ENCODE assay signal across 8 cellular contexts in genomic region chr2:74457549-74458131, GRCh38. TPM values are rescaled to one million over a fixed set of nuclear protein-coding genes. Genes with fewer than 3 reads are reported as not detected.
DNase-seq lines count a peak whose midpoint lies in the region; ATAC-seq and TF ChIP-seq lines count a peak whose summit lies in the region.

No MANE protein-coding gene starts in this region.

- H3K36me3 Mint-ChIP-seq in activated CD8-positive, alpha-beta memory T cell treated with anti-CD3 and anti-CD28 coated beads, Interleukin-2, amount 10 ng/mL, durations not matched to agents 7 days and 5 days: peaks cover 10% of the 10 kb centered on the region
- peaks cover 7% of the 10 kb centered on the region for H3K36me3 Mint-ChIP-seq in endothelial cell (ENCODE audit: low read depth, unreplicated experiment)
- peaks cover 0 to 20% (median 0%) of the 10 kb centered on the region in 3 donors for H3K36me3 Mint-ChIP-seq in naive thymus-derived CD8-positive, alpha-beta T cell

- no peaks in the 10 kb centered on the region for H3K9me3 Mint-ChIP-seq in activated CD8-positive, alpha-beta memory T cell treated with anti-CD3 and anti-CD28 coated beads, Interleukin-2, amount 10 ng/mL, durations not matched to agents 7 days and 5 days (ENCODE audit: low read depth)
- H3K9me3 Mint-ChIP-seq in endothelial cell (ENCODE audit: unreplicated experiment): no peaks in the 10 kb centered on the region
- H3K9me3 Mint-ChIP-seq in naive thymus-derived CD8-positive, alpha-beta T cell: no peaks in the 10 kb centered on the region

- ATAC-seq in HG02943 (IDR thresholded peaks at IDR 0.05; ENCODE audit: low read depth, unreplicated experiment): peak; percentile 35
- peak; percentile 42 for ATAC-seq in activated CD8-positive, alpha-beta memory T cell treated with anti-CD3 and anti-CD28 coated beads, Interleukin-2, amount 10 ng/mL, durations not matched to agents 7 days and 5 days
- peak; percentile 52 to 67 for ATAC-seq in naive thymus-derived CD8-positive, alpha-beta T cell
- peak; percentile 41 for ATAC-seq in stimulated activated naive CD8-positive, alpha-beta T cell treated with anti-CD3 and anti-CD28 coated beads, Interleukin-15, Interleukin-2, amounts not matched to agents 100 U/mL and 50 U/mL, for 24 hours

- POLR2A ChIA-PET in naive thymus-derived CD8-positive, alpha-beta T cell (lab: Charles Lee): interaction anchor here (0.5 to 9.8 kb wide), 26 partner anchors 7 to 1225 kb away, joined by 3 to 172 read pairs (median 5); partner anchors contain the start of genes AUP1, C2orf81, CCDC142 and CCT7

- peak overlapping the region; percentile 95 for H3K27ac Mint-ChIP-seq in activated CD8-positive, alpha-beta memory T cell treated with anti-CD3 and anti-CD28 coated beads, Interleukin-2, amount 10 ng/mL, durations not matched to agents 7 days and 5 days
- peak overlapping the region; percentile 89 for H3K27ac Mint-ChIP-seq in endothelial cell (ENCODE audit: unreplicated experiment)
- peak overlapping the region; percentile 93 to 100 (median 100) for H3K27ac Mint-ChIP-seq in naive thymus-derived CD8-positive, alpha-beta T cell

- peak overlapping the region; percentile 94 for H3K4me3 Mint-ChIP-seq in activated CD8-positive, alpha-beta memory T cell treated with anti-CD3 and anti-CD28 coated beads, Interleukin-2, amount 10 ng/mL, durations not matched to agents 7 days and 5 days
- H3K4me3 Mint-ChIP-seq in endothelial cell (ENCODE audit: unreplicated experiment): peak overlapping the region; percentile 98
- H3K4me3 Mint-ChIP-seq in naive thymus-derived CD8-positive, alpha-beta T cell: peak overlapping the region; percentile 91 to 100 (median 98)

- CTCF ChIA-PET in activated CD8-positive, alpha-beta memory T cell treated with anti-CD3 and anti-CD28 coated beads, Interleukin-2, amount 10 ng/mL, durations not matched to agents 7 days and 5 days (lab: Charles Lee): interaction anchor here (1.0 to 7.4 kb wide), 9 partner anchors 10 to 259 kb away, joined by 3 to 66 read pairs (median 7); partner anchors contain the start of genes AUP1, CCDC142, HTRA2 and MRPL53

- DNase-seq in DMS53 (lab: John Stamatoyannopoulos, UW) (peak; percentile 91), DMS53 treated with DMSO at 0.1 percent for 48 hours (lab: John Stamatoyannopoulos, UW; ENCODE audit: unreplicated experiment) (no peak), NCI-H345 (lab: John Stamatoyannopoulos, UW) (peak; percentile 86), endothelial cell (ENCODE audit: low spot score) (peak; percentile 57)
- peak; percentile 91 for DNase-seq in activated CD8-positive, alpha-beta memory T cell treated with anti-CD3 and anti-CD28 coated beads, Interleukin-2, amount 10 ng/mL, durations not matched to agents 7 days and 5 days
- DNase-seq in naive thymus-derived CD8-positive, alpha-beta T cell: peak; percentile 76 to 95 (median 80)
- DNase-seq in stimulated activated naive CD8-positive, alpha-beta T cell treated with anti-CD3 and anti-CD28 coated beads, Interleukin-15, Interleukin-2, amounts not matched to agents 100 U/mL and 50 U/mL, for 24 hours: peak; percentile 90

- peaks cover 55% of the 10 kb centered on the region for H3K4me1 Mint-ChIP-seq in activated CD8-positive, alpha-beta memory T cell treated with anti-CD3 and anti-CD28 coated beads, Interleukin-2, amount 10 ng/mL, durations not matched to agents 7 days and 5 days
- peaks cover 38% of the 10 kb centered on the region for H3K4me1 Mint-ChIP-seq in endothelial cell (ENCODE audit: unreplicated experiment)
- H3K4me1 Mint-ChIP-seq in naive thymus-derived CD8-positive, alpha-beta T cell: peaks cover 40 to 73% (median 63%) of the 10 kb centered on the region in 4 donors

- no peaks in the 10 kb centered on the region for H3K27me3 Mint-ChIP-seq in activated CD8-positive, alpha-beta memory T cell treated with anti-CD3 and anti-CD28 coated beads, Interleukin-2, amount 10 ng/mL, durations not matched to agents 7 days and 5 days
- H3K27me3 Mint-ChIP-seq in endothelial cell (ENCODE audit: unreplicated experiment): peaks cover 9% of the 10 kb centered on the region
- peaks cover 0 to 2% (median 0%) of the 10 kb centered on the region in 5 donors for H3K27me3 Mint-ChIP-seq in naive thymus-derived CD8-positive, alpha-beta T cell

- TF ChIP-seq CTCF in endothelial cell (IDR thresholded peaks at IDR 0.05; ENCODE audit: unreplicated experiment): no peak

RNA-seq across cellular contexts. Expression of gene WBP1, which starts 0.6 kb away (rescaled TPM):
- 10 to 100 TPM; 40.5 to 46.8 TPM for total RNA-seq in activated CD8-positive, alpha-beta memory T cell treated with anti-CD3 and anti-CD28 coated beads, Interleukin-2, amount 10 ng/mL, durations not matched to agents 7 days and 5 days
- 76.8 TPM for total RNA-seq in endothelial cell (ENCODE audit: unreplicated experiment)
- 100 to 1,000 TPM; 121 to 122 TPM for total RNA-seq in naive thymus-derived CD8-positive, alpha-beta T cell
- polyA plus RNA-seq in naive thymus-derived CD8-positive, alpha-beta T cell: 10 to 100 TPM; 32.4 to 38.3 (median 34.2) TPM

RNA-seq across cellular contexts. Expression of gene INO80B, which starts 2.8 kb away (rescaled TPM):
- total RNA-seq in activated CD8-positive, alpha-beta memory T cell treated with anti-CD3 and anti-CD28 coated beads, Interleukin-2, amount 10 ng/mL, durations not matched to agents 7 days and 5 days: 10 to 100 TPM; 31.1 to 39.5 TPM
- total RNA-seq in endothelial cell (ENCODE audit: unreplicated experiment): 22.1 TPM
- total RNA-seq in naive thymus-derived CD8-positive, alpha-beta T cell: 10 to 100 TPM; 93.6 to 93.8 TPM
- polyA plus RNA-seq in naive thymus-derived CD8-positive, alpha-beta T cell: 1 to 10 TPM; 8.1 to 9.4 (median 8.2) TPM

RNA-seq across cellular contexts. Expression of gene MOGS, which starts 7.5 kb away (rescaled TPM):
- total RNA-seq in activated CD8-positive, alpha-beta memory T cell treated with anti-CD3 and anti-CD28 coated beads, Interleukin-2, amount 10 ng/mL, durations not matched to agents 7 days and 5 days: 10 to 100 TPM; 60.4 to 78.2 TPM
- total RNA-seq in endothelial cell (ENCODE audit: unreplicated experiment): 52.4 TPM
- 10 to 100 TPM; 77.0 to 78.6 TPM for total RNA-seq in naive thymus-derived CD8-positive, alpha-beta T cell
- polyA plus RNA-seq in naive thymus-derived CD8-positive, alpha-beta T cell: 10 to 100 TPM; 25.6 to 31.8 (median 29.8) TPM

RNA-seq across cellular contexts. Expression of gene MRPL53, which starts 14.8 kb away (rescaled TPM):
- total RNA-seq in activated CD8-positive, alpha-beta memory T cell treated with anti-CD3 and anti-CD28 coated beads, Interleukin-2, amount 10 ng/mL, durations not matched to agents 7 days and 5 days: 100 to 1,000 TPM in 1 of 2 experiments, 10 to 100 TPM in 1; 93.9 to 111 TPM
- total RNA-seq in endothelial cell (ENCODE audit: unreplicated experiment): 59.0 TPM
- total RNA-seq in naive thymus-derived CD8-positive, alpha-beta T cell: 10 to 100 TPM; 72.0 to 81.4 TPM
- 100 to 1,000 TPM; 148 to 171 (median 154) TPM for polyA plus RNA-seq in naive thymus-derived CD8-positive, alpha-beta T cell

RNA-seq across cellular contexts. Expression of gene RTKN, which starts 15.9 kb away (rescaled TPM):
- total RNA-seq in activated CD8-positive, alpha-beta memory T cell treated with anti-CD3 and anti-CD28 coated beads, Interleukin-2, amount 10 ng/mL, durations not matched to agents 7 days and 5 days: 1 to 10 TPM in 1 of 2 experiments, under 1 TPM in 1; 0.50 to 1.9 TPM
- total RNA-seq in endothelial cell (ENCODE audit: unreplicated experiment): 65.4 TPM
- total RNA-seq in naive thymus-derived CD8-positive, alpha-beta T cell: under 1 TPM in 1 of 2 experiments, not detected in 1; 0.47 TPM
- polyA plus RNA-seq in naive thymus-derived CD8-positive, alpha-beta T cell: under 1 TPM; 0.09 to 0.54 (median 0.30) TPM
